Comparison of ENCODE assay signal across 12 cellular contexts in the genomic region with DNA sequence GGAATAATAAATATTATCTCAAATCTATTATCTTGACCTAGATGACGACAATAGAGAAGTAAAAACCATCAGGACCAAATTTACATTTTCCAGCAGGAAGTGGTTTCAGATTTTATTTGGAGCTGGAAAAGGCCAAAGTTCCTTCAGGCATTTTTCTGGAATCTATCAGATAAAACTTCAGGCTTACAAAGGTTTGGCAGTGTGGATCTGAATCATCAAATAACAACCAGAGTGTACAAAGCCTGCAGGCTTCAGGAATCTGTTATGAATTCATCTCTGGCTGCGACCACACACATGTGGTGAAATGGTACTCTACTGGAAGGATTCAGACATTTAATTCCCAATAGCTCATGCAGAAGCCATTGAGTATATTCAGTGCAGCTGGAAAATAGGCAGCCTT.
DNase-seq lines count a peak whose midpoint lies in the region; ATAC-seq and TF ChIP-seq lines count a peak whose summit lies in the region.
"Had no signal": no experiment of that assay in that cellular context is flagged by ENCODE, and none has a peak within 500 bp of the region (broad histone marks: within the 10 kb centered on the region; RNA-seq: fewer than 3 reads in every experiment).

No MANE protein-coding gene starts in this region.

- H3K36me3 ChIP-seq in trophoblast cell (ENCODE audit: control insufficient read depth in 1 of 2, insufficient read depth in 2 of 2, low read length in 2 of 2) (no peaks in the 10 kb centered on the region), gastroesophageal sphincter (no peaks in the 10 kb centered on the region)

- H3K4me3 ChIP-seq in trophoblast cell (ENCODE audit: low read depth, low read length) (no peak overlapping the region), gastroesophageal sphincter (no peak overlapping the region)

- H3K79me2 ChIP-seq in trophoblast cell (ENCODE audit: control insufficient read depth, insufficient read depth, low read length, poor library complexity), result no peaks in the 10 kb centered on the region

- H3K27ac ChIP-seq in RWPE1, result no peak overlapping the region
- H3K27ac ChIP-seq in trophoblast cell (ENCODE audit: low read depth, low read length), result peak overlapping the region; percentile 71
- H3K27ac ChIP-seq in gastroesophageal sphincter, result no peak overlapping the region

- H3K4me2 ChIP-seq in trophoblast cell (ENCODE audit: low read length), result no peak overlapping the region

- H3K18ac ChIP-seq in trophoblast cell (ENCODE audit: low read length), result no peak overlapping the region

- no peak overlapping the region for H2AK5ac ChIP-seq in trophoblast cell (ENCODE audit: low read length)

- TF ChIP-seq CTCF in RWPE1 (conservative IDR thresholded peaks at IDR 0.05; ENCODE audit: low read depth) (no peak), gastroesophageal sphincter (IDR thresholded peaks at IDR 0.05) (no peak)

- H3K27me3 ChIP-seq in trophoblast cell (ENCODE audit: insufficient read depth, low read length), result no peaks in the 10 kb centered on the region
- no peaks in the 10 kb centered on the region for H3K27me3 ChIP-seq in gastroesophageal sphincter

- H4K8ac ChIP-seq in trophoblast cell (ENCODE audit: low read depth, low read length), result no peak overlapping the region

- peaks cover 2% of the 10 kb centered on the region for H3K79me1 ChIP-seq in trophoblast cell (ENCODE audit: low read length)

- no CpG with 5 or more reads among the region's 2 CpGs for WGBS in trophoblast cell (ENCODE audit: extremely low coverage, insufficient coverage, insufficient read length)
- 52 to 55% methylated on average over 1 to 2 of the region's 2 CpGs for WGBS in gastroesophageal sphincter (ENCODE audit: low coverage in 1 of 2), 2 donors

- TF ChIP-seq POLR2A in gastroesophageal sphincter (IDR thresholded peaks at IDR 0.05), result no peak

- no peak overlapping the region for H3K4ac ChIP-seq in trophoblast cell (ENCODE audit: low read depth, low read length)

- CTCF ChIA-PET in RWPE1 (lab: Yijun Ruan, JAX), result interaction anchor here (0.6 kb wide), 1 partner anchor 821 kb away, joined by 3 read pairs; no protein-coding TSS in a partner anchor

- POLR2A ChIA-PET in RWPE1 (lab: Yijun Ruan, JAX; ENCODE audit: low non-redundant PET), result no interaction called here

- H4K12ac ChIP-seq in trophoblast cell (ENCODE audit: low read depth, low read length), result no peak overlapping the region

- no peak overlapping the region for H3K9ac ChIP-seq in trophoblast cell (ENCODE audit: low read length)

- TF ChIP-seq EP300 in gastroesophageal sphincter (IDR thresholded peaks at IDR 0.05), result no peak

- peak overlapping the region; percentile 46 for H2BK5ac ChIP-seq in trophoblast cell (ENCODE audit: low read depth, low read length, poor library complexity)

- H2AFZ ChIP-seq in trophoblast cell (ENCODE audit: insufficient read depth, low read length, poor library complexity), result no peak overlapping the region

- ATAC-seq in gastroesophageal sphincter, result no peak
- ATAC-seq in HG03439 (IDR thresholded peaks at IDR 0.05; ENCODE audit: unreplicated experiment), result no peak

- no peak overlapping the region for H2BK12ac ChIP-seq in trophoblast cell (ENCODE audit: low read length)

- H3K4me1 ChIP-seq in trophoblast cell (ENCODE audit: control insufficient read depth in 1 of 2, insufficient read depth in 2 of 2, low read length in 2 of 2) (peaks cover 0 to 2% of the 10 kb centered on the region in 2 experiments), gastroesophageal sphincter (peaks cover 0 to 18% (median 0%) of the 10 kb centered on the region in 3 donors)

- no peak overlapping the region for H3K14ac ChIP-seq in trophoblast cell (ENCODE audit: low read length)

- H2BK120ac ChIP-seq in trophoblast cell (ENCODE audit: insufficient read depth, low read length, poor library complexity), result no peak overlapping the region

- H3K23ac ChIP-seq in trophoblast cell (ENCODE audit: low read length), result no peak overlapping the region

- no peak overlapping the region for H4K91ac ChIP-seq in trophoblast cell (ENCODE audit: low read depth, low read length)

- no peaks in the 10 kb centered on the region for H3K9me3 ChIP-seq in trophoblast cell (ENCODE audit: insufficient read depth, low read depth, low read length)
- peaks cover 0 to 12% (median 0%) of the 10 kb centered on the region in 3 donors for H3K9me3 ChIP-seq in gastroesophageal sphincter

- DNase-seq in EL, result peak; percentile 84
- DNase-seq in RWPE1 (ENCODE audit: low spot score), result peak; percentile 26
- DNase-seq in fibroblast of peridontal ligament (ENCODE audit: extremely low read depth), result peak; percentile 97
- peak; percentile 16 to 43 for DNase-seq in trophoblast cell
- no peak for DNase-seq in NAMALWA (ENCODE audit: low spot score)
- no peak for DNase-seq in COR-L47 (lab: John Stamatoyannopoulos, UW)
- DNase-seq: activated B cell treated with CpG ODN at 0.5 μM for 24 hours, KBM-7, NCI-H345, SHP77 treated with DMSO at 0.1 percent for 48 hours had no signal

Comparison
In these comparisons a context has a peak if more than half of its experiments do, and no peak if none do; other contexts are left out.
1. DNase-seq: peak in EL (single experiment), RWPE1 (single experiment), fibroblast of peridontal ligament (single experiment) and trophoblast cell (2 of 2); none in NAMALWA (single experiment) and COR-L47 (single experiment).